8 cellular contexts compared by ENCODE assay signal in genomic region chr5:178205010-178205748, GRCh38. TPM values are rescaled to one million over a fixed set of nuclear protein-coding genes. Genes with fewer than 3 reads are reported as not detected.
DNase-seq lines count a peak whose midpoint lies in the region; ATAC-seq, FAIRE-seq and TF ChIP-seq lines count a peak whose summit lies in the region.

No MANE protein-coding gene starts in this region.

- peak; percentile 76 for DNase-seq in D721Med (ENCODE audit: insufficient read length, low spot score)
- peak; percentile 76 for DNase-seq in HPDE6-E6E7 (ENCODE audit: extremely low spot score)
- peak; percentile 61 for DNase-seq in SK-N-DZ (ENCODE audit: low spot score)
- peak; percentile 79 to 85 for DNase-seq in activated naive CD4-positive, alpha-beta T cell treated with anti-CD3 and anti-CD28 coated beads, Interleukin-2, amount 50 U/mL, for 72 hours (ENCODE audit: low spot score in 2 of 2)
- peak; percentile 30 to 82 (median 63) for DNase-seq in head of caudate nucleus
- peak; percentile 72 to 90 (median 82) for DNase-seq in pancreas
- DNase-seq in thyroid gland = peak; percentile 83 to 87

- TF ChIP-seq CTCF in D721Med (IDR thresholded peaks at IDR 0.05; ENCODE audit: insufficient read depth, missing control alignments) (no peak), pancreas (IDR thresholded peaks at IDR 0.05) (no peak), thyroid gland (IDR thresholded peaks at IDR 0.05) (no peak)

- intact Hi-C loops in head of caudate nucleus (cut with DNase I) = loop anchor here (10.0 kb wide), 1 partner anchor 50 kb away; the partner anchor contains the start of gene NHP2
- intact Hi-C loops in pancreas (cut with DNase I) = no loop called here
- intact Hi-C loops in thyroid gland (cut with DNase I) = no loop called here

- no peaks in the 10 kb centered on the region for H3K9me3 Mint-ChIP-seq in activated naive CD4-positive, alpha-beta T cell treated with anti-CD3 and anti-CD28 coated beads, Interleukin-2, amount 50 U/mL, for 72 hours

- peak overlapping the region; percentile 92 to 98 for H3K27ac Mint-ChIP-seq in activated naive CD4-positive, alpha-beta T cell treated with anti-CD3 and anti-CD28 coated beads, Interleukin-2, amount 50 U/mL, for 72 hours

- no peak for FAIRE-seq in D721Med (lab: Jason Lieb, UNC)
- no peak for FAIRE-seq in pancreas (lab: Jason Lieb, UNC)

- TF ChIP-seq POLR2A in thyroid gland (IDR thresholded peaks at IDR 0.05) = peak in 1 of 2 donors; percentile 64

- H3K27me3 ChIP-seq in pancreas = no peaks in the 10 kb centered on the region
- H3K27me3 ChIP-seq in thyroid gland = no peaks in the 10 kb centered on the region

- H3K27ac ChIP-seq in pancreas = peak overlapping the region; percentile 73 to 82 (median 78)
- peak overlapping the region; percentile 50 to 86 (median 63) for H3K27ac ChIP-seq in thyroid gland

- H3K4me1 ChIP-seq in pancreas = peaks cover 6 to 25% (median 14%) of the 10 kb centered on the region in 3 donors
- peaks cover 21 to 26% of the 10 kb centered on the region in 2 donors for H3K4me1 ChIP-seq in thyroid gland

- peaks cover 0 to 28% (median 25%) of the 10 kb centered on the region in 3 donors for H3K36me3 ChIP-seq in pancreas
- peaks cover 28 to 31% of the 10 kb centered on the region in 2 donors for H3K36me3 ChIP-seq in thyroid gland

- H3K9me3 ChIP-seq in pancreas (no peaks in the 10 kb centered on the region), thyroid gland (no peaks in the 10 kb centered on the region)

- ATAC-seq in GM19467 (IDR thresholded peaks at IDR 0.05; ENCODE audit: unreplicated experiment) (peak; percentile 45), pancreas (peak; percentile 46 to 73 (median 69))
- ATAC-seq in activated naive CD4-positive, alpha-beta T cell treated with anti-CD3 and anti-CD28 coated beads, Interleukin-2, amount 50 U/mL, for 72 hours = peak; percentile 43 to 47

- H3K36me3 Mint-ChIP-seq in activated naive CD4-positive, alpha-beta T cell treated with anti-CD3 and anti-CD28 coated beads, Interleukin-2, amount 50 U/mL, for 72 hours = peaks cover 49% of the 10 kb centered on the region in 2 donors

- WGBS in pancreas, 2 donors = 1% methylated on average over 55 to 74 of the region's 74 CpGs
- 0 to 1% methylated on average over 1 to 16 of the region's 74 CpGs for WGBS in thyroid gland, 2 donors

- peak overlapping the region; percentile 84 to 98 (median 96) for H3K4me3 ChIP-seq in pancreas
- peak overlapping the region; percentile 78 to 99 (median 94) for H3K4me3 ChIP-seq in thyroid gland (replicated peaks in 1 of 3)

RNA-seq across cellular contexts. Expression of gene HNRNPAB, which starts 0.8 kb away (rescaled TPM):
- 198 and 227 TPM in 2 replicates for polyA plus RNA-seq in SK-N-DZ (2014; cell fraction: cytosol; rRNA removed)
- 117 and 183 TPM in 2 replicates for polyA plus RNA-seq in SK-N-DZ (2014; cell fraction: nucleus; rRNA removed)
- total RNA-seq in activated naive CD4-positive, alpha-beta T cell treated with anti-CD3 and anti-CD28 coated beads, Interleukin-2, amount 50 U/mL, for 72 hours = 100 to 1,000 TPM; 232 to 253 TPM
- total RNA-seq in pancreas (10 to 100 TPM; 24.5 to 61.6 (median 44.8) TPM), thyroid gland (100 to 1,000 TPM in 2 of 4 donors, 10 to 100 TPM in 2; 65.0 to 111 (median 90.4) TPM)
- 10 to 100 TPM; 47.0 to 52.7 TPM for polyA plus RNA-seq in pancreas

RNA-seq across cellular contexts. Expression of gene GMCL2, which starts 18.0 kb away (rescaled TPM):
- polyA plus RNA-seq in SK-N-DZ (2014; cell fraction: cytosol; rRNA removed) = not detected in 2 replicates
- polyA plus RNA-seq in SK-N-DZ (2014; cell fraction: nucleus; rRNA removed) = not detected in 2 replicates
- not detected for total RNA-seq in activated naive CD4-positive, alpha-beta T cell treated with anti-CD3 and anti-CD28 coated beads, Interleukin-2, amount 50 U/mL, for 72 hours
- total RNA-seq in pancreas (not detected), thyroid gland (not detected)
- polyA plus RNA-seq in pancreas = not detected

RNA-seq across cellular contexts. Expression of gene PHYKPL, which starts 27.4 kb away (rescaled TPM):
- polyA plus RNA-seq in SK-N-DZ (2014; cell fraction: cytosol; rRNA removed) = 6.3 and 6.7 TPM in 2 replicates
- 45.2 and 56.1 TPM in 2 replicates for polyA plus RNA-seq in SK-N-DZ (2014; cell fraction: nucleus; rRNA removed)
- 10 to 100 TPM; 51.1 to 97.6 TPM for total RNA-seq in activated naive CD4-positive, alpha-beta T cell treated with anti-CD3 and anti-CD28 coated beads, Interleukin-2, amount 50 U/mL, for 72 hours
- total RNA-seq in pancreas = 10 to 100 TPM; 29.3 to 60.3 (median 35.9) TPM
- polyA plus RNA-seq in pancreas = 10 to 100 TPM; 78.9 to 83.5 TPM
- total RNA-seq in thyroid gland = 10 to 100 TPM; 61.7 to 90.9 (median 76.0) TPM

RNA-seq across cellular contexts. Expression of gene NHP2, which starts 51.5 kb away (rescaled TPM):
- 979 and 1,102 TPM in 2 replicates for polyA plus RNA-seq in SK-N-DZ (2014; cell fraction: cytosol; rRNA removed)
- polyA plus RNA-seq in SK-N-DZ (2014; cell fraction: nucleus; rRNA removed) = 486 and 595 TPM in 2 replicates
- total RNA-seq in activated naive CD4-positive, alpha-beta T cell treated with anti-CD3 and anti-CD28 coated beads, Interleukin-2, amount 50 U/mL, for 72 hours = 100 to 1,000 TPM; 191 to 220 TPM
- total RNA-seq in pancreas = 10 to 100 TPM; 34.6 to 65.6 (median 53.9) TPM
- polyA plus RNA-seq in pancreas = 10 to 100 TPM; 50.7 to 84.7 TPM
- 100 to 1,000 TPM; 109 to 257 (median 177) TPM for total RNA-seq in thyroid gland

Comparison
In these comparisons a context has a peak if more than half of its experiments do, and no peak if none do; other contexts are left out.
1. Peak in every context shown above with its lines: DNase-seq, ATAC-seq, H3K4me3 ChIP-seq and H3K27ac ChIP-seq.